ENCODE assay signal across 32 cellular contexts in genomic region chr2:8098476-8098875, GRCh38.
"Had no signal": no experiment of that assay in that cellular context is flagged by ENCODE, and none has a peak within 500 bp of the region (broad histone marks: within the 10 kb centered on the region; RNA-seq: fewer than 3 reads in every experiment).

No MANE protein-coding gene starts in this region.

- DNase-seq: activated B cell treated with CpG ODN at 0.5 μM for 24 hours; activated CD4-positive, alpha-beta T cell treated with anti-CD3 and anti-CD28 coated beads, Interleukin-2, amount 10 ng/mL, durations not matched to agents 7 days and 5 days; activated CD4-positive, alpha-beta T cell treated with anti-CD3 and anti-CD28 coated beads, Interleukin-2, amount 50 U/mL, for 4 hours; activated CD8-positive, alpha-beta memory T cell treated with anti-CD3 and anti-CD28 coated beads, Interleukin-2, amount 10 ng/mL, durations not matched to agents 7 days and 5 days; activated CD8-positive, alpha-beta memory T cell treated with anti-CD3 and anti-CD28 coated beads, Interleukin-2, amount 50 U/mL, for 4 hours; activated CD8-positive, alpha-beta T cell treated with anti-CD3 and anti-CD28 coated beads, Interleukin-2, amount 10 ng/mL, durations not matched to agents 7 days and 5 days; activated gamma-delta T cell; activated naive CD4-positive, alpha-beta T cell; activated naive CD4-positive, alpha-beta T cell treated with anti-CD3 and anti-CD28 coated beads, Interleukin-2, amount 10 ng/mL, durations not matched to agents 7 days and 5 days; activated naive CD8-positive, alpha-beta T cell treated with anti-CD3 and anti-CD28 coated beads, Interleukin-2, amount 10 ng/mL, durations not matched to agents 7 days and 5 days; activated T-cell treated with anti-CD3 and anti-CD28 coated beads, Interleukin-2, amount 50 U/mL, for 1 hour; activated T-cell treated with anti-CD3 and anti-CD28 coated beads, Interleukin-2, amount 50 U/mL, for 48 hours; amniotic stem cell; anterior cingulate cortex; brain microvascular endothelial cell; dorsolateral prefrontal cortex; effector memory CD4-positive, alpha-beta T cell; endodermal cell; foreskin melanocyte; T-helper 1 cell; T-helper 17 cell; T1000; WERI-Rb-1 had no signal

- H3K36me3 Mint-ChIP-seq: activated naive CD4-positive, alpha-beta T cell treated with anti-CD3 and anti-CD28 coated beads, Interleukin-2, amount 10 ng/mL, durations not matched to agents 7 days and 5 days; activated naive CD4-positive, alpha-beta T cell treated with anti-CD3 and anti-CD28 coated beads, Interleukin-2, amount 50 U/mL, for 72 hours had no signal

- ATAC-seq: activated CD4-positive, CD25-positive, alpha-beta regulatory T cell treated with anti-CD3 and anti-CD28 coated beads, Interleukin-2, amount 50 U/mL, for 24 hours; activated CD8-positive, alpha-beta memory T cell treated with anti-CD3 and anti-CD28 coated beads, Interleukin-2, amount 10 ng/mL, durations not matched to agents 7 days and 5 days; activated CD8-positive, alpha-beta T cell treated with anti-CD3 and anti-CD28 coated beads, Interleukin-2, amount 10 ng/mL, durations not matched to agents 7 days and 5 days; esophagus mucosa; gastroesophageal sphincter; T-helper 17 cell had no signal

- H3K4me1 Mint-ChIP-seq: activated B cell treated with CpG ODN at 0.5 μM for 24 hours; activated CD4-positive, alpha-beta T cell treated with anti-CD3 and anti-CD28 coated beads, Interleukin-2, amount 10 ng/mL, durations not matched to agents 7 days and 5 days; activated naive CD4-positive, alpha-beta T cell treated with anti-CD3 and anti-CD28 coated beads, Interleukin-2, amount 10 ng/mL, durations not matched to agents 7 days and 5 days; activated naive CD8-positive, alpha-beta T cell treated with anti-CD3 and anti-CD28 coated beads, Interleukin-2, amount 10 ng/mL, durations not matched to agents 7 days and 5 days; central memory CD8-positive, alpha-beta T cell; endodermal cell; T-helper 17 cell had no signal

- H3K27ac ChIP-seq: brain microvascular endothelial cell, coronary artery, dorsolateral prefrontal cortex, gastroesophageal sphincter, WERI-Rb-1 had no signal

- H3K4me3 Mint-ChIP-seq: activated B cell treated with CpG ODN at 0.5 μM for 24 hours; activated CD4-positive, alpha-beta T cell treated with anti-CD3 and anti-CD28 coated beads, Interleukin-2, amount 10 ng/mL, durations not matched to agents 7 days and 5 days; activated CD8-positive, alpha-beta memory T cell treated with anti-CD3 and anti-CD28 coated beads, Interleukin-2, amount 10 ng/mL, durations not matched to agents 7 days and 5 days; activated CD8-positive, alpha-beta T cell treated with anti-CD3 and anti-CD28 coated beads, Interleukin-2, amount 10 ng/mL, durations not matched to agents 7 days and 5 days; activated naive CD4-positive, alpha-beta T cell treated with anti-CD3 and anti-CD28 coated beads, Interleukin-2, amount 10 ng/mL, durations not matched to agents 7 days and 5 days; activated naive CD8-positive, alpha-beta T cell treated with anti-CD3 and anti-CD28 coated beads, Interleukin-2, amount 10 ng/mL, durations not matched to agents 7 days and 5 days; activated T-helper 1 cell treated with anti-CD3 and anti-CD28 coated beads, Interleukin-12 subunit alpha, Interleukin-12 subunit beta, Interleukin-2, Interleukin-4 antibody, amounts not matched to agents 30 ng/mL and 10 ng/mL and 1 ng/mL, durations not matched to agents 14 hours and 24 hours and 36 hours; central memory CD8-positive, alpha-beta T cell; dendritic cell treated with granulocyte-macrophage colony-stimulating factor and Interleukin-4, amounts not matched to agents 40 ng/mL and 50 ng/mL, for 4 days; endodermal cell; T-helper 17 cell; T-helper 2 cell treated with Interferon-gamma antibody and Interleukin-4, amounts not matched to agents 5 μg/mL and 100 μg/mL, for 36 hours had no signal

- H3K9me3 ChIP-seq: gastroesophageal sphincter had no signal

- H3K36me3 ChIP-seq: brain microvascular endothelial cell, gastroesophageal sphincter, WERI-Rb-1 had no signal

- H3K4me3 ChIP-seq: coronary artery, dorsolateral prefrontal cortex, gastroesophageal sphincter had no signal

- H3K27ac Mint-ChIP-seq: activated B cell treated with CpG ODN at 0.5 μM for 24 hours; activated CD4-positive, alpha-beta T cell treated with anti-CD3 and anti-CD28 coated beads, Interleukin-2, amount 10 ng/mL, durations not matched to agents 7 days and 5 days; activated CD8-positive, alpha-beta memory T cell treated with anti-CD3 and anti-CD28 coated beads, Interleukin-2, amount 10 ng/mL, durations not matched to agents 7 days and 5 days; activated CD8-positive, alpha-beta T cell treated with anti-CD3 and anti-CD28 coated beads, Interleukin-2, amount 10 ng/mL, durations not matched to agents 7 days and 5 days; activated naive CD4-positive, alpha-beta T cell treated with anti-CD3 and anti-CD28 coated beads, Interleukin-2, amount 10 ng/mL, durations not matched to agents 7 days and 5 days; activated naive CD4-positive, alpha-beta T cell treated with anti-CD3 and anti-CD28 coated beads, Interleukin-2, amount 50 U/mL, for 72 hours; activated naive CD8-positive, alpha-beta T cell treated with anti-CD3 and anti-CD28 coated beads, Interleukin-2, amount 10 ng/mL, durations not matched to agents 7 days and 5 days; dendritic cell treated with granulocyte-macrophage colony-stimulating factor and Interleukin-4, amounts not matched to agents 40 ng/mL and 50 ng/mL, for 4 days; endodermal cell; T-helper 17 cell; T-helper 2 cell treated with Interferon-gamma antibody and Interleukin-4, amounts not matched to agents 5 μg/mL and 100 μg/mL, for 36 hours had no signal

- H3K9me3 Mint-ChIP-seq: activated B cell treated with CpG ODN at 0.5 μM for 24 hours; activated naive CD4-positive, alpha-beta T cell treated with anti-CD3 and anti-CD28 coated beads, Interleukin-2, amount 10 ng/mL, durations not matched to agents 7 days and 5 days; central memory CD8-positive, alpha-beta T cell; dendritic cell treated with granulocyte-macrophage colony-stimulating factor and Interleukin-4, amounts not matched to agents 40 ng/mL and 50 ng/mL, for 4 days; endodermal cell had no signal

- H3K27me3 Mint-ChIP-seq: activated B cell treated with CpG ODN at 0.5 μM for 24 hours; activated CD4-positive, alpha-beta T cell treated with anti-CD3 and anti-CD28 coated beads, Interleukin-2, amount 10 ng/mL, durations not matched to agents 7 days and 5 days; activated CD8-positive, alpha-beta memory T cell treated with anti-CD3 and anti-CD28 coated beads, Interleukin-2, amount 10 ng/mL, durations not matched to agents 7 days and 5 days; activated naive CD4-positive, alpha-beta T cell treated with anti-CD3 and anti-CD28 coated beads, Interleukin-2, amount 10 ng/mL, durations not matched to agents 7 days and 5 days; central memory CD8-positive, alpha-beta T cell; dendritic cell treated with granulocyte-macrophage colony-stimulating factor and Interleukin-4, amounts not matched to agents 40 ng/mL and 50 ng/mL, for 4 days; T-helper 17 cell had no signal

- H3K27me3 ChIP-seq: brain microvascular endothelial cell, dorsolateral prefrontal cortex, gastroesophageal sphincter had no signal
